In genomic region chr12:117359029-117359845, GRCh38 we compare ENCODE assay signal across 1 cellular context.
TF ChIP-seq lines count a peak whose summit lies in the region.

No MANE protein-coding gene starts in this region.

TF ChIP-seq in H1, 55 proteins besides CTCF, POLR2A, EP300 and RAD21:
- TF ChIP-seq ASH2L (IDR thresholded peaks at IDR 0.05; ENCODE audit: low read length) (no peak), YY1 (IDR thresholded peaks at IDR 0.05; ENCODE audit: low read depth, low read length) (no peak), E2F6 (IDR thresholded peaks at IDR 0.05) (no peak), TCF12 (IDR thresholded peaks at IDR 0.05; ENCODE audit: low read depth, low read length) (no peak), SUZ12 (IDR thresholded peaks at IDR 0.05; ENCODE audit: low read length) (peak; percentile 32), SAP30 (IDR thresholded peaks at IDR 0.05; ENCODE audit: insufficient read depth, insufficient replicate concordance, low read length) (no peak), EZH2 (IDR thresholded peaks at IDR 0.05; ENCODE audit: low read depth, low read length, severe bottlenecking) (peak; percentile 55), RNF2 (IDR thresholded peaks at IDR 0.05; ENCODE audit: borderline replicate concordance, low read depth, low read length, missing control alignments, poor library complexity, severe bottlenecking) (peak; percentile 53), RBBP5 (IDR thresholded peaks at IDR 0.05; ENCODE audit: borderline replicate concordance, low read depth, low read length) (no peak)
